Comparison of ENCODE assay signal across 22 cellular contexts in the genomic region with DNA sequence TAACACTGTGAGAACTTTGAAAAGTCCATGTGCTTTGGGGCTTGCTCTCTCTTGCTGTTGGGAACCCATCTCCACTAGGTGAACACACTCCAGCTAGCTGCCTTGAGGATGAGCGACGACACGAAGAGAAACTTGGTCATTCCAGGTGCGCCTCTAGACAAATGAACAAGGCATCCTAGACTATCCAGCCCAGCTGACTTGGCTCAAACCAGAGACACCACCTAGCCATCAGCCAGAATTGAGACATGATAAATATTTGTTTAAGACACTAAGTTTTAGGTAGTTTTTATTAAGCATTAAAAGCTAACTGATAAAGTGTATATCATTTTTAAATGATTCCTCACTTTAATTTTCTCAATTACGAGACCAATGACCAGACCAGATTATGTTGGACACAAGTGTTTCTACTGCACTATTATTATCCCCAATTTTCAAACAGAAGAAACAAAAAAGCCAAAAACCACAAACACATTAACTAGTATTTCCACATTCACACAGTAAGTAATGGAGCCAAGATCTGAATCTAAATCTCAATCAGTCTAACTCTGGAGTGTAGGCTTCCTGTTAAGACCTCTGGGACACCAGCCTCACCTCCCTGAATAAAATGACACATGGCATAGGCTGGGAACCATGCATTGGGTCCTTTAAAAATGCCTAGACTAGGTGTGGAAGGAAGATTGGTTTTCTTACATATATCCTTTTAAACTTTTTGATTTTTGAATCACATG.
DNase-seq lines count a peak whose midpoint lies in the region; ATAC-seq, FAIRE-seq and TF ChIP-seq lines count a peak whose summit lies in the region.
"Had no signal": no experiment of that assay in that cellular context is flagged by ENCODE, and none has a peak within 500 bp of the region (broad histone marks: within the 10 kb centered on the region; RNA-seq: fewer than 3 reads in every experiment).

No MANE protein-coding gene starts in this region.

- H3K36me3 ChIP-seq in WERI-Rb-1 (peaks cover 13% of the 10 kb centered on the region), H1 (ENCODE audit: control insufficient read depth in 2 of 4, insufficient read depth in 4 of 4, low read length in 3 of 4) (no peaks in the 10 kb centered on the region), lung (ENCODE audit: control insufficient read depth in 2 of 2, insufficient read depth in 2 of 2, low read length in 2 of 2) (no peaks in the 10 kb centered on the region), mammary epithelial cell (ENCODE audit: insufficient read depth, low read length) (no peaks in the 10 kb centered on the region), neural progenitor cell (no peaks in the 10 kb centered on the region)

- dilution Hi-C loops in mammary epithelial cell (cut with HindIII; ENCODE audit: low sequenced_read_pairs) = no loop called here

- no peaks in the 10 kb centered on the region for H3K36me3 Mint-ChIP-seq in neural progenitor cell
- H3K36me3 Mint-ChIP-seq: CD8-positive, alpha-beta T cell had no signal

- peaks cover 6% of the 10 kb centered on the region for H3K27me3 Mint-ChIP-seq in neural progenitor cell (ENCODE audit: insufficient read depth, low read depth)

- CTCF ChIA-PET in H1 (lab: Charles Lee; ENCODE audit: partially characterized antibody) = interaction anchor here (1.3 kb wide), 1 partner anchor 8 kb away, joined by 4 read pairs; no protein-coding TSS in a partner anchor
- CTCF ChIA-PET in mammary epithelial cell (lab: Charles Lee; ENCODE audit: low non-redundant PET) = no interaction called here

- H3K4me2 ChIP-seq in H1 (ENCODE audit: insufficient read depth in 1 of 2, low read depth in 2 of 2, low read length in 2 of 2) (no peak overlapping the region), mammary epithelial cell (ENCODE audit: insufficient read depth, low read depth, low read length) (no peak overlapping the region), neural progenitor cell (no peak overlapping the region)
- H3K4me2 ChIP-seq: BLaER1 treated with 17β-estradiol and CSF1 and Interleukin-3, amounts not matched to agents 10 nM and 100 nM had no signal

- H3K4me3 Mint-ChIP-seq in neural progenitor cell = no peak overlapping the region
- H3K4me3 Mint-ChIP-seq: B cell; CD4-positive, alpha-beta T cell; CD8-positive, alpha-beta T cell had no signal

- no peak overlapping the region for H4K5ac ChIP-seq in H1 (ENCODE audit: insufficient read length, low read depth, low read length)

- no peaks in the 10 kb centered on the region for H3K23me2 ChIP-seq in H1 (ENCODE audit: low read depth, low read length)

- no peak overlapping the region for H2AK5ac ChIP-seq in H1 (ENCODE audit: low read depth, low read length)

- no peaks in the 10 kb centered on the region for H3K79me1 ChIP-seq in H1 (ENCODE audit: low read depth, low read length)

- H4K91ac ChIP-seq in H1 (replicated peaks; ENCODE audit: insufficient read length, low read length) = no peak overlapping the region

- no peak overlapping the region for H2BK12ac ChIP-seq in H1 (ENCODE audit: low read depth, low read length)

- H3K27ac ChIP-seq in WERI-Rb-1 = peak overlapping the region; percentile 54
- H3K27ac ChIP-seq in H1 (ENCODE audit: low read depth, low read length) = no peak overlapping the region
- H3K27ac ChIP-seq in lung (ENCODE audit: low read depth in 1 of 2, low read length in 1 of 2) = no peak overlapping the region
- H3K27ac ChIP-seq in mammary epithelial cell (ENCODE audit: insufficient read depth, low read depth, low read length) = no peak overlapping the region
- no peak overlapping the region for H3K27ac ChIP-seq in neural progenitor cell
- H3K27ac ChIP-seq: BLaER1 treated with 17β-estradiol and CSF1 and Interleukin-3, amounts not matched to agents 10 nM and 100 nM; C4-2B had no signal

- no peak overlapping the region for H3K56ac ChIP-seq in H1 (replicated peaks; ENCODE audit: insufficient read length, low read depth, low read length)

- H3K4me3 ChIP-seq in WERI-Rb-1 (ENCODE audit: low read depth, low read length) = no peak overlapping the region
- H3K4me3 ChIP-seq in H1 (ENCODE audit: extremely low read depth in 1 of 4, insufficient read depth in 2 of 4, low read depth in 3 of 4, low read length in 4 of 4) = no peak overlapping the region
- no peak overlapping the region for H3K4me3 ChIP-seq in lung
- no peak overlapping the region for H3K4me3 ChIP-seq in mammary epithelial cell (replicated peaks in 1 of 3; ENCODE audit: insufficient read depth in 1 of 3, low read depth in 2 of 3, low read length in 3 of 3)
- no peak overlapping the region for H3K4me3 ChIP-seq in neural progenitor cell
- H3K4me3 ChIP-seq: BLaER1 treated with 17β-estradiol and CSF1 and Interleukin-3, amounts not matched to agents 10 nM and 100 nM had no signal

- no peaks in the 10 kb centered on the region for H3K4me1 Mint-ChIP-seq in neural progenitor cell
- H3K4me1 Mint-ChIP-seq: B cell had no signal

- in situ Hi-C loops in mammary epithelial cell (cut with MboI; ENCODE audit: low sequenced_read_pairs in 2 of 2) = no loop called here

- H2BK20ac ChIP-seq in H1 (ENCODE audit: low read length) = no peak overlapping the region

- H3K4me1 ChIP-seq in H1 (replicated peaks in 1 of 4; ENCODE audit: control insufficient read depth in 3 of 4, insufficient read depth in 4 of 4, low read length in 3 of 4) = no peaks in the 10 kb centered on the region
- H3K4me1 ChIP-seq in lung (ENCODE audit: control insufficient read depth in 2 of 2, insufficient read depth in 2 of 2, low read length in 2 of 2) = no peaks in the 10 kb centered on the region
- no peaks in the 10 kb centered on the region for H3K4me1 ChIP-seq in mammary epithelial cell (ENCODE audit: insufficient read depth, low read length)
- H3K4me1 ChIP-seq in neural progenitor cell = no peaks in the 10 kb centered on the region
- H3K4me1 ChIP-seq: BLaER1 treated with 17β-estradiol and CSF1 and Interleukin-3, amounts not matched to agents 10 nM and 100 nM; Caco-2 had no signal

- TF ChIP-seq CTCF in WERI-Rb-1 (IDR thresholded peaks at IDR 0.05; ENCODE audit: low read depth, low read length) (no peak), H1 (IDR thresholded peaks at IDR 0.05; ENCODE audit: control extremely low read depth in 1 of 3, insufficient read depth in 1 of 3, low read depth in 1 of 3, low read length in 3 of 3) (no peak), lung (IDR thresholded peaks at IDR 0.05; ENCODE audit: control extremely low read depth, extremely low read depth) (no peak), mammary epithelial cell (conservative IDR thresholded peaks at IDR 0.05 in 1 of 2, IDR thresholded peaks at IDR 0.05 in 1 of 2; ENCODE audit: extremely low read depth in 1 of 2, insufficient read depth in 1 of 2, low read depth in 1 of 2, low read length in 2 of 2) (no peak), neural progenitor cell (IDR thresholded peaks at IDR 0.05) (no peak)

- H4K8ac ChIP-seq in H1 (ENCODE audit: extremely low read depth, insufficient read depth, low read length) = no peak overlapping the region

- no peak overlapping the region for H3K9ac ChIP-seq in H1 (replicated peaks in 1 of 4; ENCODE audit: extremely low read depth in 1 of 4, low read depth in 3 of 4, low read length in 3 of 4)
- H3K9ac ChIP-seq in mammary epithelial cell (ENCODE audit: insufficient read depth, low read length) = no peak overlapping the region
- H3K9ac ChIP-seq in neural progenitor cell = no peak overlapping the region
- H3K9ac ChIP-seq: BLaER1 treated with 17β-estradiol and CSF1 and Interleukin-3, amounts not matched to agents 10 nM and 100 nM had no signal

- 95% methylated on average over 5 of the region's 5 CpGs; no CpG with 5 or more reads in 1 of the 2 experiments for WGBS in H1 (ENCODE audit: extremely low coverage in 1 of 2, insufficient coverage in 1 of 2, insufficient read length in 1 of 2, insufficient replicate concordance in 2 of 2, low coverage in 1 of 2, low lambda C conversion rate in 2 of 2, missing lambda C conversion rate in 1 of 2), 2 experiments
- WGBS in lung, 2 donors = 95 to 97% methylated on average over 5 of the region's 5 CpGs
- WGBS in mammary epithelial cell (ENCODE audit: low coverage, missing lambda C conversion rate) = 95% methylated on average over 5 of the region's 5 CpGs

- FAIRE-seq in H1 (lab: Jason Lieb, UNC) = no peak
- FAIRE-seq: A204.1, D721Med, G401.6, GM12891, GM19239 had no signal

- H3K27me3 ChIP-seq in WERI-Rb-1 (ENCODE audit: insufficient read depth, low read depth, severe bottlenecking) (no peaks in the 10 kb centered on the region), H1 (replicated peaks in 1 of 4; ENCODE audit: control insufficient read depth in 3 of 4, extremely low read depth in 1 of 4, insufficient read depth in 3 of 4, low read length in 3 of 4) (no peaks in the 10 kb centered on the region; a peak in 1 of 7 replicates), lung (ENCODE audit: control insufficient read depth, insufficient read depth) (no peaks in the 10 kb centered on the region), mammary epithelial cell (ENCODE audit: insufficient read depth, low read length) (no peaks in the 10 kb centered on the region), neural progenitor cell (no peaks in the 10 kb centered on the region)
- H3K27me3 ChIP-seq: BLaER1 treated with 17β-estradiol and CSF1 and Interleukin-3, amounts not matched to agents 10 nM and 100 nM had no signal

- TF ChIP-seq EP300 in H1 (IDR thresholded peaks at IDR 0.05; ENCODE audit: borderline replicate concordance in 1 of 2, low read depth in 2 of 2, low read length in 2 of 2) = no peak

- no peak overlapping the region for H3K4ac ChIP-seq in H1 (replicated peaks; ENCODE audit: insufficient read length, low read depth, low read length)

- no peak overlapping the region for H2BK120ac ChIP-seq in H1 (replicated peaks; ENCODE audit: low read depth, low read length)

- H3F3A ChIP-seq in neural progenitor cell (ENCODE audit: low read depth) = no peaks in the 10 kb centered on the region

- no peak overlapping the region for H2BK15ac ChIP-seq in H1 (ENCODE audit: low read length)

- no peak overlapping the region for H3K23ac ChIP-seq in H1 (ENCODE audit: insufficient read length)

- H3K9me3 ChIP-seq in WERI-Rb-1 (ENCODE audit: severe bottlenecking) = peaks cover 5% of the 10 kb centered on the region
- H3K9me3 ChIP-seq in H1 (ENCODE audit: insufficient read depth in 2 of 2, low read depth in 1 of 2, low read length in 1 of 2) = no peaks in the 10 kb centered on the region
- H3K9me3 ChIP-seq in lung (ENCODE audit: control insufficient read depth in 2 of 2, insufficient read depth in 1 of 2, low read length in 1 of 2) = peaks cover 0 to 2% of the 10 kb centered on the region in 2 donors
- H3K9me3 ChIP-seq in mammary epithelial cell (replicated peaks; ENCODE audit: insufficient read depth, low read length) = no peaks in the 10 kb centered on the region
- no peaks in the 10 kb centered on the region for H3K9me3 ChIP-seq in neural progenitor cell (ENCODE audit: low read depth)
- H3K9me3 ChIP-seq: Caco-2 had no signal

- H2AFZ ChIP-seq in H1 (ENCODE audit: low read length) = peak overlapping the region; percentile 34; the same call in 1 of the 2 replicates
- no peak overlapping the region for H2AFZ ChIP-seq in mammary epithelial cell (ENCODE audit: low read depth, low read length)
- H2AFZ ChIP-seq in neural progenitor cell (replicated peaks) = no peak overlapping the region

- POLR2A ChIA-PET in H1 (lab: Charles Lee; ENCODE audit: partially characterized antibody) = no interaction called here

- H3K14ac ChIP-seq in H1 (ENCODE audit: insufficient read length) = no peak overlapping the region

- peak; percentile 27 for ATAC-seq in lung (ENCODE audit: insufficient read depth, low FRiP score)
- ATAC-seq: CD8-positive, alpha-beta T cell had no signal

- no peak overlapping the region for H3K27ac Mint-ChIP-seq in neural progenitor cell
- H3K27ac Mint-ChIP-seq: B cell; CD4-positive, alpha-beta T cell; CD8-positive, alpha-beta T cell had no signal

- no peak for TF ChIP-seq RAD21 in H1 (IDR thresholded peaks at IDR 0.05 in 1 of 2, conservative IDR thresholded peaks at IDR 0.05 in 1 of 2; ENCODE audit: low read depth in 2 of 2, low read length in 2 of 2)

- BruUV-seq in mammary epithelial cell (replicated peaks; lab: Mats Ljungman, UMichigan) = no TSS peak

- H3K79me2 ChIP-seq in H1 (ENCODE audit: control insufficient read depth in 1 of 2, insufficient read depth in 2 of 2, low read length in 2 of 2) (no peaks in the 10 kb centered on the region), mammary epithelial cell (ENCODE audit: insufficient read depth, low read length) (no peaks in the 10 kb centered on the region), neural progenitor cell (ENCODE audit: low read depth) (no peaks in the 10 kb centered on the region)

- no peak overlapping the region for H3K18ac ChIP-seq in H1 (ENCODE audit: extremely low read depth, low read length)

- H4K20me1 ChIP-seq in H1 (replicated peaks in 1 of 2; ENCODE audit: control insufficient read depth in 1 of 2, insufficient read depth in 2 of 2, low read length in 2 of 2) = no peaks in the 10 kb centered on the region
- H4K20me1 ChIP-seq in mammary epithelial cell (ENCODE audit: insufficient read depth, low read length) = no peaks in the 10 kb centered on the region
- no peaks in the 10 kb centered on the region for H4K20me1 ChIP-seq in neural progenitor cell (ENCODE audit: low read depth)
- H4K20me1 ChIP-seq: BLaER1 treated with 17β-estradiol and CSF1 and Interleukin-3, amounts not matched to agents 10 nM and 100 nM had no signal

- H3K9me3 Mint-ChIP-seq in neural progenitor cell = no peaks in the 10 kb centered on the region
- H3K9me3 Mint-ChIP-seq: CD4-positive, alpha-beta T cell; CD8-positive, alpha-beta T cell had no signal

- intact Hi-C loops in mammary epithelial cell (cut with micrococcal nuclease) = no loop called here

- H2BK5ac ChIP-seq in H1 (ENCODE audit: low read depth, low read length) = no peak overlapping the region

- no peak for TF ChIP-seq POLR2A in H1 (IDR thresholded peaks at IDR 0.05; ENCODE audit: control extremely low read depth in 1 of 2, low read depth in 2 of 2, low read length in 2 of 2)

- no peak for DNase-seq in WERI-Rb-1
- no peak for DNase-seq in H1 (ENCODE audit: low read depth in 1 of 2, low spot score in 2 of 2)
- DNase-seq in lung (ENCODE audit: low spot score) = no peak
- no peak for DNase-seq in mammary epithelial cell
- no peak for DNase-seq in AML-193 (lab: John Stamatoyannopoulos, UW)
- DNase-seq in neural progenitor cell (ENCODE audit: low spot score) = no peak
- DNase-seq: 8988T; ACHN; Caco-2; Calu3; CD4-positive, alpha-beta T cell; CD8-positive, alpha-beta T cell; DMS79 treated with DMSO at 0.1 percent for 48 hours; GF-D8 had no signal
